9 cellular contexts compared by ENCODE assay signal in the genomic region with DNA sequence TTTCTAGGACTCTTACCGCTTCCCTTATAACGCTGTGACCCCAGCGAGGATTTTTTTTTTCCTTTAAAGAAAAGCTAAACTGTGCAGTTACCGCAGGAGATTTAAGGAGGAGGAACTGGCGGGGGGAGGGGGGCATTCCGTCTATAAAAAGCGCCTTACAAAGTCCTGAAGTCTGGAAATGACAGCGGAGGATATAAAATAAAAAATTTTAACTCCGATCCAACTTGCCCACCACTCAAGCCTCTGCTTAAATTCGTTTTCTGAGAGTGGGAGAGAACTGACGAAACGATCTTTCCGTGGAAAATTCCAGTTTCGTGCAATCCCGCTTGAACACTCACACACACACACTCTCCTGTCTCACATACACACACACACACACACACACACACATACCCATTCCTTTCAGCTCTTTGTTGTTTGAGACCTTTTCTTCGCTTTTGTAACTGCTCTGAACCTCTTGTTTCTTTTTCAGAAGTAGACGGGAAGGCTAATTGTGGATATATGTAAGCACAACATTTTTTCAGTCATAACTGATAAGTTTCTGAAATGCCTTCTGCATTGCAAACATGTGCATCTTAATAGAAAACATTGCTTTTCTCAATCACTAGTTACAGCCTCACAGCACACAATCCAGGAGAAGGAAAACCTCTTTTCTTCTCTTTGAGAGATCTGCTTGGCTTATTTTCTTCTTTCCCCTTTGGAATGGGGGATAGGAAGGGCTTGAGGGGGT. TPM values are rescaled to one million over a fixed set of nuclear protein-coding genes. Genes with fewer than 3 reads are reported as not detected.
DNase-seq lines count a peak whose midpoint lies in the region; ATAC-seq and TF ChIP-seq lines count a peak whose summit lies in the region.
"Had no signal": no experiment of that assay in that cellular context is flagged by ENCODE, and none has a peak within 500 bp of the region (broad histone marks: within the 10 kb centered on the region; RNA-seq: fewer than 3 reads in every experiment).

No MANE protein-coding gene starts in this region.

- H3K27ac Mint-ChIP-seq in naive thymus-derived CD4-positive, alpha-beta T cell, result peak overlapping the region in 1 of 9 donors; percentile 2

- POLR2A ChIA-PET in AG04450 (lab: Yijun Ruan, JAX), result no interaction called here
- POLR2A ChIA-PET in naive thymus-derived CD4-positive, alpha-beta T cell (lab: Charles Lee), result no interaction called here

- peaks cover 73 to 90% (median 82%) of the 10 kb centered on the region in 5 donors for H3K27me3 Mint-ChIP-seq in naive thymus-derived CD4-positive, alpha-beta T cell

- H3K9ac ChIP-seq in HUES6 (ENCODE audit: low read length), result no peak overlapping the region

- H3K4me3 ChIP-seq in AG04450 (ENCODE audit: low read depth, low read length) (peak overlapping the region; percentile 56; the same call in 1 of the 2 replicates), HUES6 (ENCODE audit: low read depth, low read length) (peak overlapping the region; percentile 63)
- H3K4me3 ChIP-seq in naive thymus-derived CD4-positive, alpha-beta T cell (ENCODE audit: low read length), result peak overlapping the region; percentile 39

- TF ChIP-seq CTCF in AG04450 (IDR thresholded peaks at IDR 0.05; ENCODE audit: low read depth, low read length), result no peak

- CTCF ChIA-PET in AG04450 (lab: Charles Lee), result interaction anchor here (1.2 kb wide), 1 partner anchor 768 kb away, joined by 5 read pairs; no protein-coding TSS in a partner anchor
- CTCF ChIA-PET in naive thymus-derived CD4-positive, alpha-beta T cell (lab: Charles Lee), result no interaction called here

- no peak for ATAC-seq in naive thymus-derived CD4-positive, alpha-beta T cell
- no peak for ATAC-seq in GM19455 (IDR thresholded peaks at IDR 0.05; ENCODE audit: unreplicated experiment)
- no peak for ATAC-seq in GM21447 (IDR thresholded peaks at IDR 0.05; ENCODE audit: unreplicated experiment)

- H3K4me3 Mint-ChIP-seq in naive thymus-derived CD4-positive, alpha-beta T cell, result peak overlapping the region; percentile 29 to 83 (median 72)

- H3K9me3 ChIP-seq in AG04450 (ENCODE audit: control insufficient read depth, insufficient read depth, low read length) (peaks cover 4% of the 10 kb centered on the region; the same call in 1 of the 2 replicates), HUES6 (ENCODE audit: control insufficient read depth, insufficient read depth, low read depth, low read length) (no peaks in the 10 kb centered on the region)
- H3K9me3 ChIP-seq in naive thymus-derived CD4-positive, alpha-beta T cell (ENCODE audit: control insufficient read depth in 2 of 3, low read length in 3 of 3), result no peaks in the 10 kb centered on the region

- H3K9me3 Mint-ChIP-seq in naive thymus-derived CD4-positive, alpha-beta T cell, result peaks cover 0 to 2% (median 0%) of the 10 kb centered on the region in 11 donors

- peaks cover 12 to 41% (median 26%) of the 10 kb centered on the region in 7 donors for H3K4me1 Mint-ChIP-seq in naive thymus-derived CD4-positive, alpha-beta T cell

- H3K27me3 ChIP-seq in AG04450 (ENCODE audit: control insufficient read depth, insufficient read depth, low read length) (peaks cover 65% of the 10 kb centered on the region), HUES6 (ENCODE audit: control insufficient read depth, insufficient read depth, low read length) (peaks cover 89% of the 10 kb centered on the region)
- peaks cover 11 to 13% of the 10 kb centered on the region in 2 donors for H3K27me3 ChIP-seq in naive thymus-derived CD4-positive, alpha-beta T cell (ENCODE audit: control insufficient read depth in 2 of 2, insufficient read depth in 2 of 2, low read length in 2 of 2)

- H3K36me3 Mint-ChIP-seq in naive thymus-derived CD4-positive, alpha-beta T cell, result peaks cover 0 to 3% (median 0%) of the 10 kb centered on the region in 5 donors

- in situ Hi-C loops in G401 (cut with HindIII; ENCODE audit: low sequenced_read_pairs), result no loop called here

- intact Hi-C loops in naive thymus-derived CD4-positive, alpha-beta T cell (cut with micrococcal nuclease), result loop anchor here in 1 of 2 donors (5.0 kb wide), 1 partner anchor 297 kb away; the partner anchor contains the start of gene NKX2-3

- DNase-seq in AG04450 (ENCODE audit: low read depth, low spot score) (no peak), dermis blood vessel endothelial cell (peak; percentile 9), G401 (ENCODE audit: low spot score) (no peak)
- no peak for DNase-seq in naive thymus-derived CD4-positive, alpha-beta T cell
- no peak for DNase-seq in effector CD8-positive, alpha-beta T cell (lab: John Stamatoyannopoulos, UW)
- DNase-seq: DMS79 had no signal

- no peak overlapping the region for H3K27ac ChIP-seq in AG04450 (ENCODE audit: low read depth, low read length)
- no peak overlapping the region for H3K27ac ChIP-seq in HUES6 (ENCODE audit: low read depth, low read length)
- no peak overlapping the region for H3K27ac ChIP-seq in naive thymus-derived CD4-positive, alpha-beta T cell (ENCODE audit: low read depth, low read length)

- H3K36me3 ChIP-seq in HUES6 (ENCODE audit: control insufficient read depth, insufficient read depth, low read length), result no peaks in the 10 kb centered on the region
- no peaks in the 10 kb centered on the region for H3K36me3 ChIP-seq in naive thymus-derived CD4-positive, alpha-beta T cell (ENCODE audit: control insufficient read depth in 2 of 3, insufficient read depth in 3 of 3, low read length in 3 of 3)

- H3K4me1 ChIP-seq in HUES6 (ENCODE audit: control insufficient read depth, insufficient read depth, low read length), result peaks cover 28% of the 10 kb centered on the region
- peaks cover 0 to 6% of the 10 kb centered on the region in 2 donors for H3K4me1 ChIP-seq in naive thymus-derived CD4-positive, alpha-beta T cell (ENCODE audit: control insufficient read depth in 2 of 2, insufficient read depth in 2 of 2, low read length in 2 of 2)

RNA-seq across cellular contexts. Expression of gene HPSE2, which starts 0.7 kb away (rescaled TPM):
- not detected in 2 replicates for polyA plus RNA-seq in AG04450 (2011; rRNA removed)
- not detected in 2 replicates for polyA minus RNA-seq in AG04450 (2011; rRNA and poly(A)+ RNA removed)
- total RNA-seq in dermis blood vessel endothelial cell, result 0.05 TPM in 1 of 2 replicates, not detected in the other
- total RNA-seq in naive thymus-derived CD4-positive, alpha-beta T cell, result not detected
- not detected for polyA plus RNA-seq in naive thymus-derived CD4-positive, alpha-beta T cell
- total RNA-seq in G401 (2014; rRNA removed; shearing (Covaris generic)), result 0.12 and 0.61 TPM in 2 replicates
